In genomic region chr13:69657676-69658075, GRCh38 we compare ENCODE assay signal across 34 cellular contexts.
"Had no signal": no experiment of that assay in that cellular context is flagged by ENCODE, and none has a peak within 500 bp of the region (broad histone marks: within the 10 kb centered on the region; RNA-seq: fewer than 3 reads in every experiment).

No MANE protein-coding gene starts in this region.

- H3K27me3 ChIP-seq: MG63 had no signal

- H3K9me3 ChIP-seq: MG63 had no signal

- DNase-seq: Karpas-422, Kasumi-1, MG63, MM.1S, MV-4-11, NCI-H1048, NCI-H1092, NCI-H1092 treated with DMSO at 0.1 percent for 48 hours, NCI-H1105, NCI-H1105 treated with DMSO at 0.1 percent for 48 hours, NCI-H1417, NCI-H1417 treated with DMSO at 0.1 percent for 48 hours, NCI-H1436, NCI-H1436 treated with DMSO at 0.1 percent for 48 hours, NCI-H146, NCI-H1694, NCI-H1694 treated with DMSO at 0.1 percent for 48 hours, NCI-H187, NCI-H187 treated with DMSO at 0.1 percent for 48 hours, NCI-H1930, NCI-H2029, NCI-H2029 treated with DMSO at 0.1 percent for 48 hours, NCI-H2081, NCI-H2081 treated with DMSO at 0.1 percent for 48 hours, NCI-H2107, NCI-H2171, NCI-H2171 treated with DMSO at 0.1 percent for 48 hours, NCI-H2227 treated with DMSO at 0.1 percent for 48 hours, NCI-H226, NCI-H345, NCI-H446, NCI-H446 treated with DMSO at 0.1 percent for 48 hours, NCI-H510A, NCI-H510A treated with DMSO at 0.1 percent for 48 hours had no signal

- H3K36me3 ChIP-seq: MG63 had no signal

- H3K4me3 ChIP-seq: MG63 had no signal
